Comparison of ENCODE assay signal across 1 cellular context in genomic region chr7:141659501-141659900, GRCh38.
TF ChIP-seq lines count a peak whose summit lies in the region.

No MANE protein-coding gene starts in this region.

TF ChIP-seq in GM12891, 5 proteins besides CTCF, POLR2A, EP300 and RAD21:
- no peak for TF ChIP-seq POLR2AphosphoS5 (IDR thresholded peaks at IDR 0.05; ENCODE audit: low read depth, low read length)
- no peak for TF ChIP-seq POU2F2 (IDR thresholded peaks at IDR 0.05; ENCODE audit: low read depth, low read length)
- TF ChIP-seq TAF1 (IDR thresholded peaks at IDR 0.05; ENCODE audit: low read depth, low read length), result no peak
- no peak for TF ChIP-seq PAX5 (IDR thresholded peaks at IDR 0.05; ENCODE audit: insufficient read depth, low read length, severe bottlenecking)
- TF ChIP-seq SPI1 (IDR thresholded peaks at IDR 0.05; ENCODE audit: low read depth, low read length), result no peak
TF ChIP-seq in GM12891: peak in this region for 0.
